Comparison of ENCODE assay signal across 8 cellular contexts in genomic region chr6:10837692-10837996, GRCh38. TPM values are rescaled to one million over a fixed set of nuclear protein-coding genes. Genes with fewer than 3 reads are reported as not detected.
DNase-seq lines count a peak whose midpoint lies in the region; ATAC-seq and TF ChIP-seq lines count a peak whose summit lies in the region.

No MANE protein-coding gene starts in this region.

- H3K27ac ChIP-seq in CD4-positive, alpha-beta T cell (ENCODE audit: low read depth, low read length): no peak overlapping the region

- POLR2A ChIA-PET in CD4-positive, alpha-beta T cell (lab: Charles Lee): interaction anchor here (1.5 kb wide), 1 partner anchor 143 kb away, joined by 4 read pairs; the partner anchor contains the start of genes C6orf52 and PAK1IP1
- POLR2A ChIA-PET in activated CD8-positive, alpha-beta T cell treated with anti-CD3 and anti-CD28 coated beads for 36 hours (lab: Charles Lee): no interaction called here

- H3K9me3 Mint-ChIP-seq in CD4-positive, alpha-beta T cell: peaks cover 8% of the 10 kb centered on the region
- peaks cover 5% of the 10 kb centered on the region for H3K9me3 Mint-ChIP-seq in activated CD8-positive, alpha-beta T cell treated with anti-CD3 and anti-CD28 coated beads for 36 hours
- H3K9me3 Mint-ChIP-seq in progenitor cell of endocrine pancreas (ENCODE audit: low read depth): peaks cover 6% of the 10 kb centered on the region

- H3K27me3 Mint-ChIP-seq in CD4-positive, alpha-beta T cell: peaks cover 66% of the 10 kb centered on the region
- peaks cover 48% of the 10 kb centered on the region for H3K27me3 Mint-ChIP-seq in activated CD8-positive, alpha-beta T cell treated with anti-CD3 and anti-CD28 coated beads for 36 hours
- H3K27me3 Mint-ChIP-seq in progenitor cell of endocrine pancreas: peaks cover 20% of the 10 kb centered on the region

- peaks cover 3% of the 10 kb centered on the region for H3K9me3 ChIP-seq in CD4-positive, alpha-beta T cell (ENCODE audit: control insufficient read depth, low read length)

- DNase-seq in CD4-positive, alpha-beta T cell: peak in 1 of 10 experiments; percentile 18
- DNase-seq in HPDE6-E6E7 (ENCODE audit: extremely low spot score): peak; percentile 6
- peak; percentile 5 for DNase-seq in activated CD8-positive, alpha-beta T cell treated with anti-CD3 and anti-CD28 coated beads for 36 hours
- DNase-seq in globus pallidus (ENCODE audit: low spot score): peak; percentile 5
- DNase-seq in progenitor cell of endocrine pancreas (ENCODE audit: low spot score, unreplicated experiment): no peak
- no peak for DNase-seq in SW480 (ENCODE audit: low spot score)

- H3K4me3 Mint-ChIP-seq in CD4-positive, alpha-beta T cell: peak overlapping the region; percentile 56
- peak overlapping the region; percentile 75 for H3K4me3 Mint-ChIP-seq in activated CD8-positive, alpha-beta T cell treated with anti-CD3 and anti-CD28 coated beads for 36 hours
- H3K4me3 Mint-ChIP-seq in progenitor cell of endocrine pancreas (ENCODE audit: low read depth): peak overlapping the region; percentile 85

- no peak for ATAC-seq in CD4-positive, alpha-beta T cell (ENCODE audit: poor library complexity)
- ATAC-seq in activated CD8-positive, alpha-beta T cell treated with anti-CD3 and anti-CD28 coated beads for 36 hours: no peak
- ATAC-seq in GM18870 (IDR thresholded peaks at IDR 0.05; ENCODE audit: unreplicated experiment) (no peak), HG02759 (IDR thresholded peaks at IDR 0.05; ENCODE audit: unreplicated experiment) (no peak)

- H3K27me3 ChIP-seq in CD4-positive, alpha-beta T cell (ENCODE audit: control insufficient read depth, insufficient read depth, low read length): peaks cover 48% of the 10 kb centered on the region

- H3K36me3 Mint-ChIP-seq in CD4-positive, alpha-beta T cell (ENCODE audit: low read depth): no peaks in the 10 kb centered on the region
- H3K36me3 Mint-ChIP-seq in activated CD8-positive, alpha-beta T cell treated with anti-CD3 and anti-CD28 coated beads for 36 hours (ENCODE audit: low read depth): peaks cover 3% of the 10 kb centered on the region
- peaks cover 6% of the 10 kb centered on the region for H3K36me3 Mint-ChIP-seq in progenitor cell of endocrine pancreas (ENCODE audit: insufficient read depth)

- H3K4me1 Mint-ChIP-seq in CD4-positive, alpha-beta T cell (ENCODE audit: low read depth): peaks cover 21% of the 10 kb centered on the region
- H3K4me1 Mint-ChIP-seq in activated CD8-positive, alpha-beta T cell treated with anti-CD3 and anti-CD28 coated beads for 36 hours (ENCODE audit: low read depth): peaks cover 17% of the 10 kb centered on the region
- peaks cover 12% of the 10 kb centered on the region for H3K4me1 Mint-ChIP-seq in progenitor cell of endocrine pancreas (ENCODE audit: low read depth)

- TF ChIP-seq CTCF in CD4-positive, alpha-beta T cell (IDR thresholded peaks at IDR 0.05): no peak
- TF ChIP-seq CTCF in activated CD8-positive, alpha-beta T cell treated with anti-CD3 and anti-CD28 coated beads for 36 hours (IDR thresholded peaks at IDR 0.05): no peak
- no peak for TF ChIP-seq CTCF in progenitor cell of endocrine pancreas (IDR thresholded peaks at IDR 0.05; ENCODE audit: unreplicated experiment)

- no peak overlapping the region for H3K27ac Mint-ChIP-seq in CD4-positive, alpha-beta T cell
- no peak overlapping the region for H3K27ac Mint-ChIP-seq in activated CD8-positive, alpha-beta T cell treated with anti-CD3 and anti-CD28 coated beads for 36 hours
- peak overlapping the region; percentile 89 for H3K27ac Mint-ChIP-seq in progenitor cell of endocrine pancreas

- CTCF ChIA-PET in CD4-positive, alpha-beta T cell (lab: Charles Lee): no interaction called here
- CTCF ChIA-PET in activated CD8-positive, alpha-beta T cell treated with anti-CD3 and anti-CD28 coated beads for 36 hours (lab: Charles Lee): interaction anchor here (1.0 to 1.1 kb wide), 2 partner anchors 11 to 45 kb away, joined by 3 to 5 read pairs; no protein-coding TSS in a partner anchor

- intact Hi-C loops in CD4-positive, alpha-beta T cell (cut with DNase I, micrococcal nuclease): loop anchor here in 1 of 2 experiments (5.0 to 10.0 kb wide), 2 partner anchors 433 to 700 kb away; partner anchors contain the start of gene TMEM170B
- intact Hi-C loops in activated CD8-positive, alpha-beta T cell treated with anti-CD3 and anti-CD28 coated beads for 36 hours (cut with micrococcal nuclease): no loop called here

RNA-seq across cellular contexts. Expression of gene MAK, which starts 0.7 kb away (rescaled TPM):
- total RNA-seq in CD4-positive, alpha-beta T cell: under 1 TPM; 0.47 to 0.73 TPM
- total RNA-seq in activated CD8-positive, alpha-beta T cell treated with anti-CD3 and anti-CD28 coated beads for 36 hours: under 1 TPM; 0.27 to 0.32 TPM
- 1.3 TPM in 2 replicates for total RNA-seq in progenitor cell of endocrine pancreas

RNA-seq across cellular contexts. Expression of gene GCM2, which starts 44.2 kb away (rescaled TPM):
- total RNA-seq in CD4-positive, alpha-beta T cell: not detected
- not detected for total RNA-seq in activated CD8-positive, alpha-beta T cell treated with anti-CD3 and anti-CD28 coated beads for 36 hours
- not detected in 2 replicates for total RNA-seq in progenitor cell of endocrine pancreas

RNA-seq across cellular contexts. Expression of gene SYCP2L, which starts 49.2 kb away (rescaled TPM):
- total RNA-seq in CD4-positive, alpha-beta T cell: under 1 TPM in 1 of 2 experiments, not detected in 1; 0.36 TPM
- total RNA-seq in activated CD8-positive, alpha-beta T cell treated with anti-CD3 and anti-CD28 coated beads for 36 hours: under 1 TPM in 1 of 2 experiments, not detected in 1; 0.32 TPM
- 11.8 and 16.8 TPM in 2 replicates for total RNA-seq in progenitor cell of endocrine pancreas

Comparison
In these comparisons a context has a peak if more than half of its experiments do, and no peak if none do; other contexts are left out.
1. DNase-seq: peak in HPDE6-E6E7 (single experiment), activated CD8-positive, alpha-beta T cell treated with anti-CD3 and anti-CD28 coated beads for 36 hours (single experiment) and globus pallidus (single experiment); none in progenitor cell of endocrine pancreas (single experiment) and SW480 (single experiment).
2. Peak in every context shown above with its lines, with median percentiles within 50 percentile points of each other: H3K4me3 Mint-ChIP-seq.